8 cellular contexts compared by ENCODE assay signal in the genomic region with DNA sequence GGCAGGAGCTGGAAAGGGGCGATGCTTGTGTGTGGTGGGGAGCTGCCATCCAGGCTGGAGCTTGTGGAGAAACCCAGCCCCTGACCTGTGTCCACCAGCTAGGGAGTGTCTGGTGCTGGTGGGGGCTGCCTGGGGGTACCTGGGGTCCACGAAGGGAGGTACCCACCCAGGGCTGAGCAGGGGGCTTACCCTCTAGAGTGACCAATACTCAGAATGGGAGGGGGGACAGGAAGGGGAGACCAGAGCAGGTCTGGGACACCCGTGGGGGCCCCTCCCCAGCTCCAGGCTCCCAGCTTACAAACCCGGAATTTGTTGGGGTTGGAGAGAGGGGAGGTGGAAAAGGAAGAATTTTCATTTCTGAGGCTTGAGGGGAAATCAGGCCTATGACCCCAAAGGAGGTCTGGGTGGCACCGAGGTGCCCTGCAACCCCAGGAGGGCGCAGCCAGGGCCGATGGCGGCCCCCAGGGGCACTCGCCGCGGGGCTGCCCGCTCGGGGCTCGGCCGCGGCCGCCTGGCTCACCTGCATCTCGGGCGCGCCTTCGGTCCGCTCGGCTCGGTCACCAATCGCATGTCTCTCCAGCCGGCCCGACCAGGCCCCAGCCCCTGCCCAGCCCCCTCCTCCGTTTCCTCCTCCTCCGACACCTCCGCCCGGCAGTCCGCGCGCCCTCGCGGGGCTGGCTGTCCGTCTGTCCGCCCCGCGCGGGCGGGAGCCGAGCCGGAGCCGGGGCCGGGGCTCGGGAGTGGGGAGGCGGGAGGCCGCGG. TPM values are rescaled to one million over a fixed set of nuclear protein-coding genes. Genes with fewer than 3 reads are reported as not detected.
A peak's percentile ranks its signal among the peaks of the same experiment; 100 is the strongest.
DNase-seq lines count a peak whose midpoint lies in the region; ATAC-seq and TF ChIP-seq lines count a peak whose summit lies in the region.

No MANE protein-coding gene starts in this region.

- H3K9me3 ChIP-seq in H9 (ENCODE audit: control insufficient read depth, low read depth, low read length) (no peaks in the 10 kb centered on the region), ascending aorta (no peaks in the 10 kb centered on the region)

- no peak overlapping the region for H2BK5ac ChIP-seq in H9 (ENCODE audit: insufficient read length, low read length)

- H3K4me3 Mint-ChIP-seq in H9 = peak overlapping the region; percentile 57 to 78

- no peak overlapping the region for H2BK120ac ChIP-seq in H9 (ENCODE audit: low read depth, low read length, poor library complexity, severe bottlenecking)

- no peaks in the 10 kb centered on the region; a peak in 2 of 5 replicates for H3K9me3 Mint-ChIP-seq in H9

- no peak overlapping the region for H3K56ac ChIP-seq in H9 (ENCODE audit: insufficient read length, low read depth, low read length)

- H3K27me3 Mint-ChIP-seq in H9 (ENCODE audit: low read depth) = peaks cover 30% of the 10 kb centered on the region

- peaks cover 61% of the 10 kb centered on the region in 2 experiments for H3K4me1 Mint-ChIP-seq in H9

- no peak overlapping the region for H4K8ac ChIP-seq in H9 (replicated peaks; ENCODE audit: insufficient read length, low read depth, low read length)

- no peak overlapping the region for H4K5ac ChIP-seq in H9 (ENCODE audit: insufficient read length, low read depth, low read length)

- peaks cover 14% of the 10 kb centered on the region for H3K4me1 ChIP-seq in H9 (ENCODE audit: insufficient read depth, low read length)
- peaks cover 5 to 9% of the 10 kb centered on the region in 2 donors for H3K4me1 ChIP-seq in ascending aorta

- no peak overlapping the region for H2BK15ac ChIP-seq in H9 (ENCODE audit: low read depth, low read length)

- intact Hi-C loops in ascending aorta (cut with DNase I) = no loop called here

- no peak overlapping the region for H4K91ac ChIP-seq in H9 (ENCODE audit: insufficient read length, low read depth, low read length)

- H3K27ac Mint-ChIP-seq in H9 = no peak overlapping the region

- peaks cover 0 to 6% (median 3%) of the 10 kb centered on the region in 3 experiments; a peak in 3 of 7 replicates for H3K36me3 Mint-ChIP-seq in H9 (ENCODE audit: insufficient read depth in 1 of 3, low read depth in 3 of 3)

- peaks cover 5% of the 10 kb centered on the region; the same call in 1 of the 2 replicates for H3K79me2 ChIP-seq in H9 (ENCODE audit: insufficient read depth, low read length)

- H3K23me2 ChIP-seq in H9 (ENCODE audit: insufficient read length, low read depth, low read length, poor library complexity, severe bottlenecking) = peaks cover 14% of the 10 kb centered on the region

- peak overlapping the region; percentile 43 for H3K9ac ChIP-seq in H9 (ENCODE audit: extremely low read depth, insufficient read length, low read length)

- peak overlapping the region; percentile 62 to 68 for H3K4me3 ChIP-seq in ascending aorta
- peak overlapping the region; percentile 11 to 47 (median 26) for H3K4me3 ChIP-seq in skin epidermis
- no peak overlapping the region for H3K4me3 ChIP-seq in foreskin fibroblast (ENCODE audit: low read depth in 1 of 2, low read length in 2 of 2)

- H3K14ac ChIP-seq in H9 (ENCODE audit: insufficient read depth, low read length) = peak overlapping the region; percentile 14; the same call in 1 of the 2 replicates

- DNase-seq in H9 = peak; percentile 68
- no peak for DNase-seq in ascending aorta (ENCODE audit: low spot score in 2 of 2)
- peak; percentile 61 for DNase-seq in iPS-NIHi7 (ENCODE audit: extremely low spot score)
- no peak for DNase-seq in mesenteric fat pad (ENCODE audit: low spot score)
- no peak for DNase-seq in foreskin fibroblast
- DNase-seq in NAMALWA (ENCODE audit: low spot score) = no peak

- no peak overlapping the region for H3T11ph ChIP-seq in H9 (ENCODE audit: low read length)

- no peaks in the 10 kb centered on the region for H4K20me1 ChIP-seq in H9 (ENCODE audit: control insufficient read depth, insufficient read depth, insufficient read length)

- H3K27me3 ChIP-seq in H9 (ENCODE audit: insufficient read depth, low read length) = no peaks in the 10 kb centered on the region
- H3K27me3 ChIP-seq in ascending aorta = peaks cover 14% of the 10 kb centered on the region

- peak overlapping the region; percentile 60 for H3K4me2 ChIP-seq in H9 (ENCODE audit: insufficient read depth, insufficient read length, low read length)

- no peaks in the 10 kb centered on the region for H3K79me1 ChIP-seq in H9 (ENCODE audit: insufficient read depth, low read depth, low read length, poor library complexity, severe bottlenecking)

- ATAC-seq in GM19035 (IDR thresholded peaks at IDR 0.05; ENCODE audit: unreplicated experiment) = no peak

- no peak overlapping the region for H3K4ac ChIP-seq in H9 (ENCODE audit: low read depth, low read length)

- H3K18ac ChIP-seq in H9 (ENCODE audit: insufficient read length, low read depth, low read length) = no peak overlapping the region

- no peak overlapping the region for H2AK5ac ChIP-seq in H9 (ENCODE audit: insufficient read length, low read length)

- H2AFZ ChIP-seq in H9 (ENCODE audit: low read length) = no peak overlapping the region

- H3K23ac ChIP-seq in H9 (ENCODE audit: insufficient read length, low read depth, low read length) = no peak overlapping the region

- no peaks in the 10 kb centered on the region for H3K36me3 ChIP-seq in ascending aorta

- no CpG with 5 or more reads among the region's 50 CpGs for WGBS in H9 (ENCODE audit: extremely low coverage, insufficient read length, low lambda C conversion rate)

- TF ChIP-seq CTCF in H9 (conservative IDR thresholded peaks at IDR 0.05) (no peak), ascending aorta (IDR thresholded peaks at IDR 0.05) (no peak), foreskin fibroblast (IDR thresholded peaks at IDR 0.05; ENCODE audit: low read depth, low read length) (no peak)

- H2BK20ac ChIP-seq in H9 (ENCODE audit: low read depth, low read length, poor library complexity, severe bottlenecking) = no peak overlapping the region

- no peak overlapping the region for H2BK12ac ChIP-seq in H9 (ENCODE audit: insufficient read length, low read depth, low read length)

- H3K27ac ChIP-seq in H9 (ENCODE audit: insufficient read length, low read depth, low read length) = no peak overlapping the region
- no peak overlapping the region for H3K27ac ChIP-seq in ascending aorta
- H3K27ac ChIP-seq in skin epidermis = peak overlapping the region in 2 of 21 experiments; percentile 18 to 54

RNA-seq across cellular contexts. Expression of a gene that starts 0.7 kb away (rescaled TPM):
- 41.6 and 42.6 TPM in 2 replicates for total RNA-seq in H9 (2021)
- 18.3 TPM for total RNA-seq in ascending aorta
- 1.6 TPM for total RNA-seq in mesenteric fat pad

Comparison
In these comparisons a context has a peak if more than half of its experiments do, and no peak if none do; other contexts are left out.
1. DNase-seq: peak in H9 (single experiment) and iPS-NIHi7 (single experiment); none in ascending aorta (0 of 2), mesenteric fat pad (single experiment), foreskin fibroblast (0 of 2) and NAMALWA (single experiment).
2. H3K4me3 ChIP-seq: peak in ascending aorta (2 of 2) and skin epidermis (7 of 7); none in foreskin fibroblast (0 of 2).